ENCODE assay signal across 8 cellular contexts in the genomic region with DNA sequence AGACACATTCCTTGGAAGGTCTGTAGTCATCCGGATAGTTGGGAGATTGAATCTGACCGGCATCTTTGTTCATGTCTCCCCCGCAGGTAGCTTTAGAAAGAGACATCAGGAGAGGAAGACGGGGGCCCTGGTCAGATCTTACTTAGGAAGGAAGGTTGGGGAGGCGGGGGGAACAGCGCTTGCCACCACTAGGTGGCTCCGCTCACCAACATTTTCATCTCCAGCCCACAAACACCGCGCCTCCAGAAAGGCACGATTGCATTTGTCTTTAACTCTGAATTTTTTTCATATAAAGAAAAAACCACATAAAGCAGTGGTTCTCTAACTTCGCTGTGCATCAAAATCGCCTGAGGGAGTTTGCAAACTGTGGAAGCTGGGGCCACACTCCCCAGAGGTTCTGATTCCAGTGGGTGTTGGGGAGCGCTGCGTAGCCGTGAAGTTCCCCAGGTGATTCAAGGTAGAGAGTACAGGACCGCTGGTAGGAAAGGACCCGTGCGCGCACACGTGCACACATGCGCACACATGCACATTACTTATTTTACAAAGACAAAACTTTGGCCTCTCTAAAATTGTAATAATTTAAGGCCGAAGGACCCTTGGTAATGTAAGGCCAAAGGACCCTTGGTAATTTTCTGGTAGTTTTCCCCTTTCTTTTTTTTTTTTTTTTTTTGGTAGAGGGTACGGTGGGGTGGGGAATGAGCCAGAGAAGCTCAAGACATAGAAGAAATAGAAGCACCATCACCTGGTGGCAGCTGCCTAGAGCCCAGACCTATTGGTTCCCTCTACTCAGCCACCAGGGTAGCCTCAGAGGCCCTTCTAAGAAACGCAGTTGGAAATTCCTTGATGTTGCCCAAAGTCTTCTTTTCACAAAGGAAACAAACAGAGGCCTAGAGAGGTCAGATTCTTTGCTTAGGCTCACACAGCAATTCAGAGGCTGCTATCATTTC. TPM values are rescaled to one million over a fixed set of nuclear protein-coding genes. Genes with fewer than 3 reads are reported as not detected.
DNase-seq lines count a peak whose midpoint lies in the region; ATAC-seq and TF ChIP-seq lines count a peak whose summit lies in the region.

No MANE protein-coding gene starts in this region.

- H3K27me3 ChIP-seq in PC-3 (ENCODE audit: low read length) (peaks cover 86% of the 10 kb centered on the region), neural progenitor cell (peaks cover 8% of the 10 kb centered on the region)

- H3K9me3 ChIP-seq in PC-3 (ENCODE audit: low read length): no peaks in the 10 kb centered on the region
- no peaks in the 10 kb centered on the region for H3K9me3 ChIP-seq in neural progenitor cell (ENCODE audit: low read depth)

- H3K36me3 ChIP-seq in PC-3 (ENCODE audit: low read depth, low read length): no peaks in the 10 kb centered on the region
- H3K36me3 ChIP-seq in neural progenitor cell: no peaks in the 10 kb centered on the region

- H3K4me1 ChIP-seq in PC-3 (ENCODE audit: insufficient read depth, low read length) (no peaks in the 10 kb centered on the region), neural progenitor cell (peaks cover 10% of the 10 kb centered on the region)

- no peaks in the 10 kb centered on the region for H3K79me2 ChIP-seq in PC-3 (ENCODE audit: low read length)
- H3K79me2 ChIP-seq in neural progenitor cell (ENCODE audit: low read depth): no peaks in the 10 kb centered on the region

- no peak overlapping the region for H2AFZ ChIP-seq in PC-3 (ENCODE audit: low read length)
- peak overlapping the region; percentile 23 for H2AFZ ChIP-seq in neural progenitor cell (replicated peaks)

- no peak overlapping the region for H3K9ac ChIP-seq in PC-3 (ENCODE audit: low read length)
- H3K9ac ChIP-seq in neural progenitor cell: no peak overlapping the region

- H3K4me2 ChIP-seq in PC-3 (ENCODE audit: low read length) (no peak overlapping the region), neural progenitor cell (no peak overlapping the region)

- H3K4me3 ChIP-seq in PC-3 (ENCODE audit: low read length) (no peak overlapping the region), fibroblast of the aortic adventitia (ENCODE audit: low read depth, low read length) (no peak overlapping the region), neural progenitor cell (no peak overlapping the region)

- POLR2A ChIA-PET in PC-3 (lab: Charles Lee; ENCODE audit: unreplicated experiment): no interaction called here

- no peaks in the 10 kb centered on the region for H3K36me3 Mint-ChIP-seq in Calu3 (ENCODE audit: insufficient read depth, unreplicated experiment)
- H3K36me3 Mint-ChIP-seq in activated T-cell treated with anti-CD3 and anti-CD28 coated beads, Interleukin-2, amount 50 U/mL, for 72 hours (ENCODE audit: insufficient read depth in 2 of 2): no peaks in the 10 kb centered on the region
- H3K36me3 Mint-ChIP-seq in neural progenitor cell: peaks cover 5% of the 10 kb centered on the region

- H3K9me2 ChIP-seq in PC-3 (replicated peaks; ENCODE audit: low read length): no peaks in the 10 kb centered on the region

- H3F3A ChIP-seq in PC-3 (ENCODE audit: low read length, unreplicated experiment) (no peaks in the 10 kb centered on the region), neural progenitor cell (ENCODE audit: low read depth) (peaks cover 9% of the 10 kb centered on the region)

- H3K4me1 Mint-ChIP-seq in Calu3 (ENCODE audit: low read depth, unreplicated experiment): no peaks in the 10 kb centered on the region
- no peaks in the 10 kb centered on the region for H3K4me1 Mint-ChIP-seq in activated T-cell treated with anti-CD3 and anti-CD28 coated beads, Interleukin-2, amount 50 U/mL, for 72 hours (ENCODE audit: low read depth)
- peaks cover 34% of the 10 kb centered on the region for H3K4me1 Mint-ChIP-seq in neural progenitor cell

- H4K20me1 ChIP-seq in PC-3 (ENCODE audit: low read length) (no peaks in the 10 kb centered on the region), neural progenitor cell (ENCODE audit: low read depth) (no peaks in the 10 kb centered on the region)

- H3K27ac Mint-ChIP-seq in Calu3 (ENCODE audit: unreplicated experiment) (no peak overlapping the region), neural progenitor cell (no peak overlapping the region)
- H3K27ac Mint-ChIP-seq in activated T-cell treated with anti-CD3 and anti-CD28 coated beads, Interleukin-2, amount 50 U/mL, for 72 hours: no peak overlapping the region

- DNase-seq in Calu3: peak; percentile 47
- peak; percentile 62 for DNase-seq in PC-3
- DNase-seq in activated T-cell treated with anti-CD3 and anti-CD28 coated beads, Interleukin-2, amount 50 U/mL, for 72 hours: peak; percentile 58 to 61
- peak; percentile 78 for DNase-seq in fibroblast of the aortic adventitia (ENCODE audit: low read depth)
- peak; percentile 79 for DNase-seq in neural progenitor cell (ENCODE audit: low spot score)
- peak in 41 of 49 donors; percentile 11 to 75 (median 46) for DNase-seq in substantia nigra (lab: John Stamatoyannopoulos, UW)

- ATAC-seq in HG02610 (IDR thresholded peaks at IDR 0.05; ENCODE audit: unreplicated experiment) (peak; percentile 46), PC-3 (peak; percentile 80), HG03521 (IDR thresholded peaks at IDR 0.05; ENCODE audit: unreplicated experiment) (no peak)
- ATAC-seq in activated T-cell treated with anti-CD3 and anti-CD28 coated beads, Interleukin-2, amount 50 U/mL, for 72 hours (replicated peaks in 1 of 2): peak; percentile 82 to 83

- H3K27ac ChIP-seq in PC-3 (ENCODE audit: low read length) (no peak overlapping the region), neural progenitor cell (no peak overlapping the region), substantia nigra (ENCODE audit: low read depth, low read length, poor library complexity, severe bottlenecking) (no peak overlapping the region)

- no peaks in the 10 kb centered on the region for H3K9me3 Mint-ChIP-seq in Calu3 (ENCODE audit: low read depth, unreplicated experiment)
- no peaks in the 10 kb centered on the region for H3K9me3 Mint-ChIP-seq in activated T-cell treated with anti-CD3 and anti-CD28 coated beads, Interleukin-2, amount 50 U/mL, for 72 hours
- H3K9me3 Mint-ChIP-seq in neural progenitor cell: no peaks in the 10 kb centered on the region

- BruUV-seq in Calu3 (replicated peaks; lab: Mats Ljungman, UMichigan) (no TSS peak), PC-3 (replicated peaks; lab: Mats Ljungman, UMichigan) (no TSS peak)

- H3K4me3 Mint-ChIP-seq in Calu3 (ENCODE audit: low read depth, unreplicated experiment): no peak overlapping the region
- H3K4me3 Mint-ChIP-seq in activated T-cell treated with anti-CD3 and anti-CD28 coated beads, Interleukin-2, amount 50 U/mL, for 72 hours: peak overlapping the region in 1 of 2 donors; percentile 34
- H3K4me3 Mint-ChIP-seq in neural progenitor cell: no peak overlapping the region

- CTCF ChIA-PET in Calu3 (lab: Charles Lee): no interaction called here
- CTCF ChIA-PET in PC-3 (lab: Charles Lee): no interaction called here

- TF ChIP-seq CTCF in Calu3 (IDR thresholded peaks at IDR 0.05; ENCODE audit: unreplicated experiment) (peak; percentile 59), PC-3 (conservative IDR thresholded peaks at IDR 0.05; ENCODE audit: low read depth, low read length) (peak; percentile 83), fibroblast of the aortic adventitia (IDR thresholded peaks at IDR 0.05; ENCODE audit: insufficient read depth, low read length) (peak; percentile 85), neural progenitor cell (IDR thresholded peaks at IDR 0.05) (peak; percentile 90)

- intact Hi-C loops in Calu3 (cut with micrococcal nuclease; ENCODE audit: unreplicated experiment) (loop anchor here (5.0 kb wide), 1 partner anchor 116 kb away; a partner anchor contains a TSS), PC-3 (cut with micrococcal nuclease) (loop anchor here (1.0 to 2.0 kb wide), 2 partner anchors 115 to 434 kb away; no protein-coding TSS in a partner anchor)

- peaks cover 51% of the 10 kb centered on the region for H3K27me3 Mint-ChIP-seq in Calu3 (ENCODE audit: unreplicated experiment)
- peaks cover 28% of the 10 kb centered on the region for H3K27me3 Mint-ChIP-seq in activated T-cell treated with anti-CD3 and anti-CD28 coated beads, Interleukin-2, amount 50 U/mL, for 72 hours (ENCODE audit: low read depth)
- H3K27me3 Mint-ChIP-seq in neural progenitor cell (ENCODE audit: insufficient read depth, low read depth): peaks cover 19% of the 10 kb centered on the region

RNA-seq across cellular contexts. Expression of a gene that starts 37.4 kb away (rescaled TPM):
- not detected in 2 replicates for total RNA-seq in Calu3 (2022)
- not detected in 2 replicates for total RNA-seq in PC-3 (2014; rRNA removed)
- total RNA-seq in activated T-cell treated with anti-CD3 and anti-CD28 coated beads, Interleukin-2, amount 50 U/mL, for 72 hours: not detected
- total RNA-seq in fibroblast of the aortic adventitia (ENCODE audit: low replicate concordance): not detected in 2 replicates
- total RNA-seq in neural progenitor cell (ENCODE audit: low replicate concordance): not detected in 2 replicates
